Comparison of ENCODE assay signal across 19 cellular contexts in genomic region chr6:135048915-135049314, GRCh38. TPM values are rescaled to one million over a fixed set of nuclear protein-coding genes. Genes with fewer than 3 reads are reported as not detected.
A peak's percentile ranks its signal among the peaks of the same experiment; 100 is the strongest.
DNase-seq lines count a peak whose midpoint lies in the region; ATAC-seq lines count a peak whose summit lies in the region.
"Had no signal": no experiment of that assay in that cellular context is flagged by ENCODE, and none has a peak within 500 bp of the region (broad histone marks: within the 10 kb centered on the region; RNA-seq: fewer than 3 reads in every experiment).

No MANE protein-coding gene starts in this region.

- H3K4me3 Mint-ChIP-seq in activated T-cell treated with anti-CD3 and anti-CD28 coated beads, Interleukin-2, amount 50 U/mL, for 24 hours, result no peak overlapping the region
- peak overlapping the region in 1 of 4 donors; percentile 10 for H3K4me3 Mint-ChIP-seq in CD4-positive, CD25-positive, alpha-beta regulatory T cell
- no peak overlapping the region for H3K4me3 Mint-ChIP-seq in T-cell
- no peak overlapping the region for H3K4me3 Mint-ChIP-seq in activated naive CD8-positive, alpha-beta T cell treated with anti-CD3 and anti-CD28 coated beads for 36 hours
- H3K4me3 Mint-ChIP-seq: B cell had no signal

- no peak overlapping the region for H3K27ac ChIP-seq in CD4-positive, CD25-positive, alpha-beta regulatory T cell (ENCODE audit: insufficient read depth, low read length, poor library complexity, severe bottlenecking)
- H3K27ac ChIP-seq: KMS-11, Peyer's patch had no signal

- peak overlapping the region; percentile 81 for H3K27ac Mint-ChIP-seq in activated T-cell treated with anti-CD3 and anti-CD28 coated beads, Interleukin-2, amount 50 U/mL, for 24 hours
- H3K27ac Mint-ChIP-seq in CD4-positive, CD25-positive, alpha-beta regulatory T cell, result peak overlapping the region in 2 of 3 donors; percentile 70 to 86
- peak overlapping the region; percentile 63 to 72 for H3K27ac Mint-ChIP-seq in T-cell
- peak overlapping the region; percentile 47 for H3K27ac Mint-ChIP-seq in activated naive CD8-positive, alpha-beta T cell treated with anti-CD3 and anti-CD28 coated beads for 36 hours
- H3K27ac Mint-ChIP-seq: B cell had no signal

- no peak for ATAC-seq in CD4-positive, CD25-positive, alpha-beta regulatory T cell (ENCODE audit: low read depth in 2 of 2)
- no peak for ATAC-seq in T-cell (replicated peaks in 1 of 4)
- ATAC-seq in GM19023 (IDR thresholded peaks at IDR 0.05; ENCODE audit: unreplicated experiment), result no peak

- H3K27me3 Mint-ChIP-seq in activated T-cell treated with anti-CD3 and anti-CD28 coated beads, Interleukin-2, amount 50 U/mL, for 24 hours, result no peaks in the 10 kb centered on the region
- no peaks in the 10 kb centered on the region for H3K27me3 Mint-ChIP-seq in CD4-positive, CD25-positive, alpha-beta regulatory T cell
- no peaks in the 10 kb centered on the region for H3K27me3 Mint-ChIP-seq in T-cell
- no peaks in the 10 kb centered on the region for H3K27me3 Mint-ChIP-seq in activated naive CD8-positive, alpha-beta T cell treated with anti-CD3 and anti-CD28 coated beads for 36 hours
- H3K27me3 Mint-ChIP-seq: B cell had no signal

- H3K27me3 ChIP-seq in CD4-positive, CD25-positive, alpha-beta regulatory T cell (ENCODE audit: control insufficient read depth, insufficient read depth, low read length), result no peaks in the 10 kb centered on the region
- H3K27me3 ChIP-seq: Peyer's patch had no signal

- no peaks in the 10 kb centered on the region for H3K9me3 ChIP-seq in CD4-positive, CD25-positive, alpha-beta regulatory T cell (ENCODE audit: control insufficient read depth in 2 of 2, low read length in 2 of 2)
- H3K9me3 ChIP-seq: Peyer's patch had no signal

- H3K4me1 Mint-ChIP-seq in activated T-cell treated with anti-CD3 and anti-CD28 coated beads, Interleukin-2, amount 50 U/mL, for 24 hours (ENCODE audit: low read depth), result peaks cover 79% of the 10 kb centered on the region
- H3K4me1 Mint-ChIP-seq in CD4-positive, CD25-positive, alpha-beta regulatory T cell, result peaks cover 42 to 86% (median 63%) of the 10 kb centered on the region in 4 donors
- peaks cover 70 to 81% (median 74%) of the 10 kb centered on the region in 3 donors for H3K4me1 Mint-ChIP-seq in T-cell
- peaks cover 72% of the 10 kb centered on the region for H3K4me1 Mint-ChIP-seq in activated naive CD8-positive, alpha-beta T cell treated with anti-CD3 and anti-CD28 coated beads for 36 hours

- peaks cover 79% of the 10 kb centered on the region for H3K36me3 Mint-ChIP-seq in activated T-cell treated with anti-CD3 and anti-CD28 coated beads, Interleukin-2, amount 50 U/mL, for 24 hours (ENCODE audit: low read depth)
- H3K36me3 Mint-ChIP-seq in CD4-positive, CD25-positive, alpha-beta regulatory T cell, result peaks cover 33% of the 10 kb centered on the region
- H3K36me3 Mint-ChIP-seq in T-cell, result peaks cover 37% of the 10 kb centered on the region
- peaks cover 52% of the 10 kb centered on the region for H3K36me3 Mint-ChIP-seq in activated naive CD8-positive, alpha-beta T cell treated with anti-CD3 and anti-CD28 coated beads for 36 hours

- peaks cover 23% of the 10 kb centered on the region for H3K36me3 ChIP-seq in CD4-positive, CD25-positive, alpha-beta regulatory T cell (ENCODE audit: control insufficient read depth, insufficient read depth, low read length)

- DNase-seq in activated T-cell treated with anti-CD3 and anti-CD28 coated beads, Interleukin-2, amount 50 U/mL, for 24 hours, result no peak
- DNase-seq in activated T-cell treated with anti-CD3 and anti-CD28 coated beads for 4 hours (no peak), T-cell (no peak), NCI-H524 treated with DMSO at 0.1 percent for 48 hours (lab: John Stamatoyannopoulos, UW) (no peak), GM19240 (ENCODE audit: insufficient read length, low spot score) (no peak)
- DNase-seq in CD4-positive, CD25-positive, alpha-beta regulatory T cell, result no peak
- DNase-seq in activated naive CD8-positive, alpha-beta T cell treated with anti-CD3 and anti-CD28 coated beads for 36 hours, result no peak
- DNase-seq: GOT3, HCEC 1CT, NCI-H1105, NCI-H146, NCI-H2029 treated with DMSO at 0.1 percent for 48 hours, NCI-H2171, NCI-H345, NCI-H524, Peyer's patch had no signal

- no peak overlapping the region for H3K4me3 ChIP-seq in CD4-positive, CD25-positive, alpha-beta regulatory T cell (ENCODE audit: low read depth, low read length)
- H3K4me3 ChIP-seq: Peyer's patch had no signal

- no peaks in the 10 kb centered on the region for H3K9me3 Mint-ChIP-seq in activated T-cell treated with anti-CD3 and anti-CD28 coated beads, Interleukin-2, amount 50 U/mL, for 24 hours
- H3K9me3 Mint-ChIP-seq in CD4-positive, CD25-positive, alpha-beta regulatory T cell, result no peaks in the 10 kb centered on the region
- no peaks in the 10 kb centered on the region for H3K9me3 Mint-ChIP-seq in T-cell
- no peaks in the 10 kb centered on the region for H3K9me3 Mint-ChIP-seq in activated naive CD8-positive, alpha-beta T cell treated with anti-CD3 and anti-CD28 coated beads for 36 hours

- POLR2A ChIA-PET in T-cell (lab: Charles Lee), result interaction anchor here in 1 of 2 donors (0.5 kb wide), 1 partner anchor 135 kb away, joined by 5 read pairs; no protein-coding TSS in a partner anchor

- CTCF ChIA-PET in T-cell (lab: Charles Lee), result interaction anchor here in 1 of 2 donors (0.6 kb wide), 1 partner anchor 624 kb away, joined by 3 read pairs; no protein-coding TSS in a partner anchor

- peaks cover 62% of the 10 kb centered on the region for H3K4me1 ChIP-seq in CD4-positive, CD25-positive, alpha-beta regulatory T cell (ENCODE audit: control insufficient read depth, insufficient read depth, low read length, poor library complexity, severe bottlenecking)

RNA-seq across cellular contexts. Expression of gene HBS1L, which starts 5.7 kb away (rescaled TPM):
- 109 TPM for total RNA-seq in CD4-positive, CD25-positive, alpha-beta regulatory T cell
- polyA plus RNA-seq in CD4-positive, CD25-positive, alpha-beta regulatory T cell, result 10 to 100 TPM; 49.4 to 66.8 (median 61.8) TPM
- 100 to 1,000 TPM in 1 of 5 donors, 10 to 100 TPM in 4; 51.4 to 112 (median 69.7) TPM for total RNA-seq in T-cell
- total RNA-seq in activated naive CD8-positive, alpha-beta T cell treated with anti-CD3 and anti-CD28 coated beads for 36 hours, result 100 to 1,000 TPM; 147 to 151 TPM
